Comparison of ENCODE assay signal across 8 cellular contexts in genomic region chr14:105475269-105475915, GRCh38. TPM values are rescaled to one million over a fixed set of nuclear protein-coding genes. Genes with fewer than 3 reads are reported as not detected.
DNase-seq lines count a peak whose midpoint lies in the region; ATAC-seq lines count a peak whose summit lies in the region.

No MANE protein-coding gene starts in this region.

- DNase-seq in NCI-H748 (lab: John Stamatoyannopoulos, UW; ENCODE audit: unreplicated experiment), result peak; percentile 53
- no peak for DNase-seq in NCI-H748 treated with DMSO at 0.1 percent for 48 hours (lab: John Stamatoyannopoulos, UW)
- no peak for DNase-seq in activated T-helper 1 cell treated with anti-CD3 and anti-CD28 coated beads, Interleukin-12 subunit alpha, Interleukin-12 subunit beta, Interleukin-2, Interleukin-4 antibody, amounts not matched to agents 30 ng/mL and 10 ng/mL and 1 ng/mL, durations not matched to agents 14 hours and 24 hours and 36 hours (ENCODE audit: low spot score)
- no peak for DNase-seq in stimulated activated CD4-positive, alpha-beta T cell treated with anti-CD3 and anti-CD28 coated beads, Interleukin-2, amount 100 ng/mL, for 24 hours
- no peak for DNase-seq in Kasumi-1 (lab: John Stamatoyannopoulos, UW)

- peak overlapping the region; percentile 47 for H3K4me3 ChIP-seq in iPS-11a (ENCODE audit: low read depth, low read length)
- peak overlapping the region; percentile 57 to 88 (median 73) for H3K4me3 ChIP-seq in skin epidermis

- no peaks in the 10 kb centered on the region for H3K9me3 Mint-ChIP-seq in activated T-helper 1 cell treated with anti-CD3 and anti-CD28 coated beads, Interleukin-12 subunit alpha, Interleukin-12 subunit beta, Interleukin-2, Interleukin-4 antibody, amounts not matched to agents 30 ng/mL and 10 ng/mL and 1 ng/mL, durations not matched to agents 14 hours and 24 hours and 36 hours

- H3K27me3 Mint-ChIP-seq in activated T-helper 1 cell treated with anti-CD3 and anti-CD28 coated beads, Interleukin-12 subunit alpha, Interleukin-12 subunit beta, Interleukin-2, Interleukin-4 antibody, amounts not matched to agents 30 ng/mL and 10 ng/mL and 1 ng/mL, durations not matched to agents 14 hours and 24 hours and 36 hours (ENCODE audit: insufficient read depth), result peaks cover 16% of the 10 kb centered on the region

- no peaks in the 10 kb centered on the region for H3K4me1 Mint-ChIP-seq in activated T-helper 1 cell treated with anti-CD3 and anti-CD28 coated beads, Interleukin-12 subunit alpha, Interleukin-12 subunit beta, Interleukin-2, Interleukin-4 antibody, amounts not matched to agents 30 ng/mL and 10 ng/mL and 1 ng/mL, durations not matched to agents 14 hours and 24 hours and 36 hours (ENCODE audit: low read depth)

- H3K36me3 Mint-ChIP-seq in activated T-helper 1 cell treated with anti-CD3 and anti-CD28 coated beads, Interleukin-12 subunit alpha, Interleukin-12 subunit beta, Interleukin-2, Interleukin-4 antibody, amounts not matched to agents 30 ng/mL and 10 ng/mL and 1 ng/mL, durations not matched to agents 14 hours and 24 hours and 36 hours (ENCODE audit: low read depth), result peaks cover 2% of the 10 kb centered on the region

- peak overlapping the region; percentile 53 for H3K4me3 Mint-ChIP-seq in activated T-helper 1 cell treated with anti-CD3 and anti-CD28 coated beads, Interleukin-12 subunit alpha, Interleukin-12 subunit beta, Interleukin-2, Interleukin-4 antibody, amounts not matched to agents 30 ng/mL and 10 ng/mL and 1 ng/mL, durations not matched to agents 14 hours and 24 hours and 36 hours

- H3K27ac Mint-ChIP-seq in activated T-helper 1 cell treated with anti-CD3 and anti-CD28 coated beads, Interleukin-12 subunit alpha, Interleukin-12 subunit beta, Interleukin-2, Interleukin-4 antibody, amounts not matched to agents 30 ng/mL and 10 ng/mL and 1 ng/mL, durations not matched to agents 14 hours and 24 hours and 36 hours, result no peak overlapping the region

- H3K27ac ChIP-seq in skin epidermis, result peak overlapping the region; percentile 75 to 98 (median 90)

- ATAC-seq in GM18520 (IDR thresholded peaks at IDR 0.05; ENCODE audit: unreplicated experiment), result no peak

- intact Hi-C loops in activated T-helper 1 cell treated with anti-CD3 and anti-CD28 coated beads, Interleukin-12 subunit alpha, Interleukin-12 subunit beta, Interleukin-2, Interleukin-4 antibody, amounts not matched to agents 30 ng/mL and 10 ng/mL and 1 ng/mL, durations not matched to agents 14 hours and 24 hours and 36 hours (cut with micrococcal nuclease), result loop anchor here (2.0 kb wide), 1 partner anchor 15 kb away; the partner anchor contains the start of gene TEDC1

RNA-seq across cellular contexts. Expression of gene CRIP2, which starts 0.8 kb away (rescaled TPM):
- total RNA-seq in activated T-helper 1 cell treated with anti-CD3 and anti-CD28 coated beads, Interleukin-12 subunit alpha, Interleukin-12 subunit beta, Interleukin-2, Interleukin-4 antibody, amounts not matched to agents 30 ng/mL and 10 ng/mL and 1 ng/mL, durations not matched to agents 14 hours and 24 hours and 36 hours, result not detected in 2 replicates

RNA-seq across cellular contexts. Expression of gene CRIP1, which starts 11.3 kb away (rescaled TPM):
- 97.1 and 103 TPM in 2 replicates for total RNA-seq in activated T-helper 1 cell treated with anti-CD3 and anti-CD28 coated beads, Interleukin-12 subunit alpha, Interleukin-12 subunit beta, Interleukin-2, Interleukin-4 antibody, amounts not matched to agents 30 ng/mL and 10 ng/mL and 1 ng/mL, durations not matched to agents 14 hours and 24 hours and 36 hours

RNA-seq across cellular contexts. Expression of gene TEDC1, which starts 15.7 kb away (rescaled TPM):
- 44.5 and 46.1 TPM in 2 replicates for total RNA-seq in activated T-helper 1 cell treated with anti-CD3 and anti-CD28 coated beads, Interleukin-12 subunit alpha, Interleukin-12 subunit beta, Interleukin-2, Interleukin-4 antibody, amounts not matched to agents 30 ng/mL and 10 ng/mL and 1 ng/mL, durations not matched to agents 14 hours and 24 hours and 36 hours

RNA-seq across cellular contexts. Expression of gene TMEM121, which starts 51.0 kb away (rescaled TPM):
- total RNA-seq in activated T-helper 1 cell treated with anti-CD3 and anti-CD28 coated beads, Interleukin-12 subunit alpha, Interleukin-12 subunit beta, Interleukin-2, Interleukin-4 antibody, amounts not matched to agents 30 ng/mL and 10 ng/mL and 1 ng/mL, durations not matched to agents 14 hours and 24 hours and 36 hours, result 9.9 and 11.7 TPM in 2 replicates

RNA-seq across cellular contexts. Expression of gene MTA1, which starts 55.8 kb away (rescaled TPM):
- 173 and 181 TPM in 2 replicates for total RNA-seq in activated T-helper 1 cell treated with anti-CD3 and anti-CD28 coated beads, Interleukin-12 subunit alpha, Interleukin-12 subunit beta, Interleukin-2, Interleukin-4 antibody, amounts not matched to agents 30 ng/mL and 10 ng/mL and 1 ng/mL, durations not matched to agents 14 hours and 24 hours and 36 hours
